ENCODE assay signal across 8 cellular contexts in genomic region chr5:176609724-176610429, GRCh38. TPM values are rescaled to one million over a fixed set of nuclear protein-coding genes. Genes with fewer than 3 reads are reported as not detected.
DNase-seq lines count a peak whose midpoint lies in the region; ATAC-seq and TF ChIP-seq lines count a peak whose summit lies in the region.

GPRIN1 (minus strand) TSS chr5:176610156; CDS start chr5:176599834, 10,322 bp downstream.

- H3K27me3 ChIP-seq in PC-9 (ENCODE audit: insufficient read depth, low read depth) = no peaks in the 10 kb centered on the region
- peaks cover 43% of the 10 kb centered on the region for H3K27me3 ChIP-seq in gastroesophageal sphincter
- peaks cover 2% of the 10 kb centered on the region for H3K27me3 ChIP-seq in ovary

- peak within 1 kb of the TSS; percentile 78 for H3K4me2 ChIP-seq in PC-9

- H3K4me3 Mint-ChIP-seq in activated T-helper 2 cell treated with anti-CD3 and anti-CD28 coated beads, Interferon-gamma antibody, Interleukin-2, Interleukin-4, amounts not matched to agents 10 μg/mL and 5 μg/mL and 100 μg/mL, durations not matched to agents 14 hours and 24 hours and 36 hours (ENCODE audit: low read depth) = peak within 1 kb of the TSS; percentile 92

- H3K4me1 ChIP-seq in PC-9 (replicated peaks; ENCODE audit: insufficient read depth) (peaks cover 17% of the 10 kb centered on the region; the same call in 1 of the 2 replicates), gastroesophageal sphincter (peaks cover 0 to 18% (median 8%) of the 10 kb centered on the region in 3 donors), ovary (ENCODE audit: insufficient read depth) (peaks cover 4% of the 10 kb centered on the region)

- H3K9me3 ChIP-seq in PC-9 (ENCODE audit: insufficient read depth, low read depth) = no peaks in the 10 kb centered on the region
- H3K9me3 ChIP-seq in gastroesophageal sphincter = no peaks in the 10 kb centered on the region
- H3K9me3 ChIP-seq in ovary = no peaks in the 10 kb centered on the region

- peak; percentile 73 for ATAC-seq in GM19351 (IDR thresholded peaks at IDR 0.05; ENCODE audit: unreplicated experiment)
- peak; percentile 66 for ATAC-seq in HG03442 (IDR thresholded peaks at IDR 0.05; ENCODE audit: unreplicated experiment)
- ATAC-seq in gastroesophageal sphincter = peak; percentile 82

- no peaks in the 10 kb centered on the region for H3K9me3 Mint-ChIP-seq in activated T-helper 2 cell treated with anti-CD3 and anti-CD28 coated beads, Interferon-gamma antibody, Interleukin-2, Interleukin-4, amounts not matched to agents 10 μg/mL and 5 μg/mL and 100 μg/mL, durations not matched to agents 14 hours and 24 hours and 36 hours

- CTCF ChIA-PET in PC-9 (lab: Charles Lee) = interaction anchor here (0.5 kb wide), 1 partner anchor 53 kb away, joined by 4 read pairs; no protein-coding TSS in a partner anchor

- peaks cover 18% of the 10 kb centered on the region for H3F3A ChIP-seq in PC-9 (ENCODE audit: insufficient read depth, low read depth)

- H3K36me3 Mint-ChIP-seq in activated T-helper 2 cell treated with anti-CD3 and anti-CD28 coated beads, Interferon-gamma antibody, Interleukin-2, Interleukin-4, amounts not matched to agents 10 μg/mL and 5 μg/mL and 100 μg/mL, durations not matched to agents 14 hours and 24 hours and 36 hours (ENCODE audit: low read depth) = no peaks in the 10 kb centered on the region

- DNase-seq in COLO668 (lab: John Stamatoyannopoulos, UW; ENCODE audit: unreplicated experiment) (peak; percentile 79), PC-9 (peak in 1 of 2 experiments; percentile 73), ovary (no peak), cerebellar nuclear complex (lab: John Stamatoyannopoulos, UW) (no peak)
- DNase-seq in activated T-helper 2 cell treated with anti-CD3 and anti-CD28 coated beads, Interferon-gamma antibody, Interleukin-2, Interleukin-4, amounts not matched to agents 10 μg/mL and 5 μg/mL and 100 μg/mL, durations not matched to agents 14 hours and 24 hours and 36 hours (ENCODE audit: low spot score) = peak; percentile 63

- TF ChIP-seq EP300 in gastroesophageal sphincter (IDR thresholded peaks at IDR 0.05) (no peak), ovary (IDR thresholded peaks at IDR 0.05) (no peak)

- no peak for TF ChIP-seq POLR2A in gastroesophageal sphincter (IDR thresholded peaks at IDR 0.05)
- no peak for TF ChIP-seq POLR2A in ovary (IDR thresholded peaks at IDR 0.05)

- peak within 1 kb of the TSS; percentile 82 for H2AFZ ChIP-seq in PC-9

- no peaks in the 10 kb centered on the region for H3K79me2 ChIP-seq in PC-9 (ENCODE audit: low read depth)

- no TSS peak for BruUV-seq in PC-9 (replicated peaks; lab: Mats Ljungman, UMichigan)

- H3K4me1 Mint-ChIP-seq in activated T-helper 2 cell treated with anti-CD3 and anti-CD28 coated beads, Interferon-gamma antibody, Interleukin-2, Interleukin-4, amounts not matched to agents 10 μg/mL and 5 μg/mL and 100 μg/mL, durations not matched to agents 14 hours and 24 hours and 36 hours (ENCODE audit: low read depth) = peaks cover 13% of the 10 kb centered on the region

- intact Hi-C loops in PC-9 (cut with micrococcal nuclease; ENCODE audit: unreplicated experiment) (loop anchor here (1.0 kb wide), 1 partner anchor 37 kb away; the partner anchor contains the start of gene TSPAN17), ovary (cut with DNase I) (no loop called here)
- intact Hi-C loops in activated T-helper 2 cell treated with anti-CD3 and anti-CD28 coated beads, Interferon-gamma antibody, Interleukin-2, Interleukin-4, amounts not matched to agents 10 μg/mL and 5 μg/mL and 100 μg/mL, durations not matched to agents 14 hours and 24 hours and 36 hours (cut with micrococcal nuclease) = loop anchor here (5.0 kb wide), 2 partner anchors 37 to 68 kb away; partner anchors contain the start of gene TSPAN17

- TF ChIP-seq CTCF in PC-9 (conservative IDR thresholded peaks at IDR 0.05) = peak; percentile 39; the same call in 1 of the 2 replicates
- peak in 2 of 4 experiments; percentile 19 to 46 for TF ChIP-seq CTCF in gastroesophageal sphincter (IDR thresholded peaks at IDR 0.05)
- no peak for TF ChIP-seq CTCF in ovary (IDR thresholded peaks at IDR 0.05)

- no CpG with 5 or more reads among the region's 100 CpGs for WGBS in gastroesophageal sphincter (ENCODE audit: low coverage in 1 of 2), 2 donors
- 0 to 2% (median 1%) methylated on average over 22 to 100 of the region's 100 CpGs for WGBS in ovary, 3 donors

- POLR2A ChIA-PET in PC-9 (lab: Charles Lee; ENCODE audit: unreplicated experiment) = no interaction called here

- H3K9me2 ChIP-seq in PC-9 (ENCODE audit: insufficient read depth) = no peaks in the 10 kb centered on the region

- H3K4me3 ChIP-seq in PC-9 (peak within 1 kb of the TSS; percentile 71), gastroesophageal sphincter (peak within 1 kb of the TSS; percentile 35 to 67), ovary (peak within 1 kb of the TSS; percentile 11)

- H3K36me3 ChIP-seq in PC-9 (ENCODE audit: low read depth) = no peaks in the 10 kb centered on the region
- no peaks in the 10 kb centered on the region for H3K36me3 ChIP-seq in gastroesophageal sphincter
- no peaks in the 10 kb centered on the region for H3K36me3 ChIP-seq in ovary

- peaks cover 33% of the 10 kb centered on the region for H3K27me3 Mint-ChIP-seq in activated T-helper 2 cell treated with anti-CD3 and anti-CD28 coated beads, Interferon-gamma antibody, Interleukin-2, Interleukin-4, amounts not matched to agents 10 μg/mL and 5 μg/mL and 100 μg/mL, durations not matched to agents 14 hours and 24 hours and 36 hours (ENCODE audit: low read depth)

- peaks cover 4% of the 10 kb centered on the region; the same call in 1 of the 2 replicates for H4K20me1 ChIP-seq in PC-9 (ENCODE audit: insufficient read depth)

- H3K27ac ChIP-seq in PC-9 (no peak within 1 kb of the TSS), gastroesophageal sphincter (peak within 1 kb of the TSS in 1 of 4 donors; percentile 46), ovary (no peak within 1 kb of the TSS)

- H3K27ac Mint-ChIP-seq in activated T-helper 2 cell treated with anti-CD3 and anti-CD28 coated beads, Interferon-gamma antibody, Interleukin-2, Interleukin-4, amounts not matched to agents 10 μg/mL and 5 μg/mL and 100 μg/mL, durations not matched to agents 14 hours and 24 hours and 36 hours = peak within 1 kb of the TSS; percentile 76

RNA-seq across cellular contexts. Expression of gene GPRIN1, which starts in this region (rescaled TPM):
- 7.2 and 11.0 TPM in 2 replicates for total RNA-seq in PC-9 (2021)
- 3.0 and 3.6 TPM in 2 replicates for total RNA-seq in activated T-helper 2 cell treated with anti-CD3 and anti-CD28 coated beads, Interferon-gamma antibody, Interleukin-2, Interleukin-4, amounts not matched to agents 10 μg/mL and 5 μg/mL and 100 μg/mL, durations not matched to agents 14 hours and 24 hours and 36 hours
- 1 to 10 TPM in 1 of 4 donors, under 1 TPM in 3; 0.16 to 1.1 (median 0.63) TPM for total RNA-seq in gastroesophageal sphincter
- total RNA-seq in ovary = under 1 TPM; 0.08 to 0.32 (median 0.20) TPM
- polyA plus RNA-seq in ovary = under 1 TPM; 0.13 to 0.50 TPM

Comparison
In these comparisons a context has a peak if more than half of its experiments do, and no peak if none do; other contexts are left out.
1. DNase-seq: peak in COLO668 (single experiment) and activated T-helper 2 cell treated with anti-CD3 and anti-CD28 coated beads, Interferon-gamma antibody, Interleukin-2, Interleukin-4, amounts not matched to agents 10 μg/mL and 5 μg/mL and 100 μg/mL, durations not matched to agents 14 hours and 24 hours and 36 hours (single experiment); none in ovary (0 of 5) and cerebellar nuclear complex (0 of 2).
2. H3K4me3 ChIP-seq: peak in every context shown above with its lines; median percentile 71 in PC-9; 51 in gastroesophageal sphincter; 11 in ovary.
3. intact Hi-C loops: an anchor here in PC-9 (1.0 kb wide) and activated T-helper 2 cell treated with anti-CD3 and anti-CD28 coated beads, Interferon-gamma antibody, Interleukin-2, Interleukin-4, amounts not matched to agents 10 μg/mL and 5 μg/mL and 100 μg/mL, durations not matched to agents 14 hours and 24 hours and 36 hours (5.0 kb wide); none called in ovary.
4. Peak in every context shown above with its lines, with median percentiles within 50 percentile points of each other: ATAC-seq.